Comparison of ENCODE assay signal across 8 cellular contexts in the genomic region with DNA sequence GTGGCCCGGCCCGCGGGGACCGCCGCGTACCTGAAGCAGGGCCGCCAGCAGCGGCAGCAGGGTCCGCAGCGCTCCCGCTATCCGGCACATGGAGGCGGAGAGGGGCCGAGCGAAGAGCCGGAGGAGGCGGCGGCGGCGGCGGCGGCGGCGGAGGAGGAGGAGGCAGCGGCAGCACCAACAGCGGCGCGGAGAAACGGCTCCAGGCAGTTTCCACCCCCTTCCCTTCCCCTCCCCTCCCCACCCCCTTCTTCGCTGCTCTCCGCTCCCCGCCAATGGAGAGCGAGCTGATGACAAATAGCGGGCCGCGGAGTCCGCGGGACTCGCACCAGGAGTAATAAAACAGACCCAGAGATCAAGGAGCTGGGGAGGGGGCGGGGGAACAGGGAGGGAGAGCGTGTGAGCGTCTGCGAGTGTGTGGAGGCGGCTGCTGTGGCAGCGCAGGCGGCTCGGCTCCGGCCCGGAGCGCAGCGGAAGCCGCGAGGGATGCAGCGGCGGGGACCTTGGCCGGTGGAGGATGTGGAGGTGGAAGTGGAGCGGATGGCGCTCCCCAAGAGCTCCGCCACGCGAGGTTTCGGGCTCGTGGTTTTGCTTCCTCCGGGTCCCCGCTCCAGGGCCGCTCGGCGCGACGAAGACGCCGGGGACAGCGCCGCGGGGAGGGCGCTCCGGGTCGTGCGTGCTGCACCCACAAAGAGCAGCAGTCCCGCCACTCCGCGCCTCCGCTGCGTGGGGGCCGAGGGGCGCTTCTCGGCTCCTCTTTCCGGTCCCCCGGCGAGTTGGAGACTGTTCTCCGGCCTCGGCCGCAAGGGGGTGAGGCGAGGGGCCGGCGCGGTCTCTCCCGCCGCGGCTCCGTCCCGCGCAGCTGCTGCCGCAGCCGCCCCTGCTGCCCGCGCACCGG. TPM values are rescaled to one million over a fixed set of nuclear protein-coding genes. Genes with fewer than 3 reads are reported as not detected.
A peak's percentile ranks its signal among the peaks of the same experiment; 100 is the strongest.
DNase-seq lines count a peak whose midpoint lies in the region; ATAC-seq and TF ChIP-seq lines count a peak whose summit lies in the region.

Gene CDH2, minus strand, starts transcription at position 198 of the 895 bp plus-strand sequence. Its CDS starts 108 bp downstream, at position 90.

- peak; percentile 49 for DNase-seq in activated naive CD4-positive, alpha-beta T cell treated with anti-CD3 and anti-CD28 coated beads, Interleukin-2, amount 10 ng/mL, durations not matched to agents 7 days and 5 days
- no peak for DNase-seq in activated naive CD4-positive, alpha-beta T cell treated with Interleukin-2 at 50 U/mL for 16 hours
- DNase-seq in NCI-H146 treated with DMSO at 0.1 percent for 48 hours (lab: John Stamatoyannopoulos, UW; ENCODE audit: unreplicated experiment) (peak; percentile 59), WTC11 (ENCODE audit: low spot score) (peak; percentile 75), fibroblast of gingiva (ENCODE audit: low read depth) (peak; percentile 85), upper lobe of right lung (peak; percentile 66)

- H3K9me3 ChIP-seq in muscle layer of colon (ENCODE audit: low read length) (no peaks in the 10 kb centered on the region), upper lobe of right lung (no peaks in the 10 kb centered on the region)

- CTCF ChIA-PET in activated naive CD4-positive, alpha-beta T cell treated with anti-CD3 and anti-CD28 coated beads, Interleukin-2, amount 10 ng/mL, durations not matched to agents 7 days and 5 days (lab: Charles Lee): no interaction called here
- CTCF ChIA-PET in WTC11 (lab: Charles Lee): interaction anchor here (0.5 to 1.2 kb wide), 6 partner anchors 10 to 864 kb away, joined by 3 to 5 read pairs (median 4); no protein-coding TSS in a partner anchor

- H3K27me3 Mint-ChIP-seq in activated naive CD4-positive, alpha-beta T cell treated with anti-CD3 and anti-CD28 coated beads, Interleukin-2, amount 10 ng/mL, durations not matched to agents 7 days and 5 days: peaks cover 51% of the 10 kb centered on the region
- peaks cover 42% of the 10 kb centered on the region for H3K27me3 Mint-ChIP-seq in WTC11 (ENCODE audit: low read depth)

- peak within 1 kb of the TSS; percentile 26 to 45 for H3K4me3 ChIP-seq in muscle layer of colon (ENCODE audit: low read depth in 1 of 2, low read length in 2 of 2)
- peak within 1 kb of the TSS; percentile 47 for H3K4me3 ChIP-seq in upper lobe of right lung

- POLR2A ChIA-PET in WTC11 (lab: Charles Lee): interaction anchor here (0.6 to 0.7 kb wide), 2 partner anchors 64 to 226 kb away, joined by 3 read pairs; no protein-coding TSS in a partner anchor

- H3K4me3 Mint-ChIP-seq in activated naive CD4-positive, alpha-beta T cell treated with anti-CD3 and anti-CD28 coated beads, Interleukin-2, amount 10 ng/mL, durations not matched to agents 7 days and 5 days: peak within 1 kb of the TSS; percentile 50
- H3K4me3 Mint-ChIP-seq in WTC11: peak within 1 kb of the TSS; percentile 92

- H3K27ac Mint-ChIP-seq in activated naive CD4-positive, alpha-beta T cell treated with anti-CD3 and anti-CD28 coated beads, Interleukin-2, amount 10 ng/mL, durations not matched to agents 7 days and 5 days: no peak within 1 kb of the TSS
- H3K27ac Mint-ChIP-seq in WTC11: no peak within 1 kb of the TSS

- H3K9ac ChIP-seq in muscle layer of colon (ENCODE audit: low read length): no peak within 1 kb of the TSS

- no peak for TF ChIP-seq CTCF in WTC11 (IDR thresholded peaks at IDR 0.05)
- no peak for TF ChIP-seq CTCF in upper lobe of right lung (IDR thresholded peaks at IDR 0.05)

- peaks cover 8% of the 10 kb centered on the region for H3K4me1 ChIP-seq in muscle layer of colon (ENCODE audit: insufficient read depth, low read length)
- H3K4me1 ChIP-seq in upper lobe of right lung: no peaks in the 10 kb centered on the region

- H3K27me3 ChIP-seq in muscle layer of colon (ENCODE audit: control insufficient read depth in 1 of 2, insufficient read depth in 2 of 2, low read length in 2 of 2): peaks cover 28 to 38% of the 10 kb centered on the region in 2 donors
- H3K27me3 ChIP-seq in upper lobe of right lung: peaks cover 53% of the 10 kb centered on the region

- H3K36me3 ChIP-seq in muscle layer of colon (ENCODE audit: insufficient read depth, low read length): no peaks in the 10 kb centered on the region
- H3K36me3 ChIP-seq in upper lobe of right lung: no peaks in the 10 kb centered on the region

- ATAC-seq in WTC11: peak; percentile 42
- peak; percentile 43 for ATAC-seq in upper lobe of right lung
- no peak for ATAC-seq in HG03095 (IDR thresholded peaks at IDR 0.05; ENCODE audit: unreplicated experiment)

- H3K27ac ChIP-seq in muscle layer of colon (ENCODE audit: low read depth, low read length): no peak within 1 kb of the TSS
- no peak within 1 kb of the TSS for H3K27ac ChIP-seq in upper lobe of right lung

- intact Hi-C loops in upper lobe of right lung (cut with DNase I): no loop called here

- peaks cover 12% of the 10 kb centered on the region for H3K4me1 Mint-ChIP-seq in activated naive CD4-positive, alpha-beta T cell treated with anti-CD3 and anti-CD28 coated beads, Interleukin-2, amount 10 ng/mL, durations not matched to agents 7 days and 5 days
- peaks cover 47% of the 10 kb centered on the region for H3K4me1 Mint-ChIP-seq in WTC11

- no peaks in the 10 kb centered on the region for H3K9me3 Mint-ChIP-seq in activated naive CD4-positive, alpha-beta T cell treated with anti-CD3 and anti-CD28 coated beads, Interleukin-2, amount 10 ng/mL, durations not matched to agents 7 days and 5 days
- H3K9me3 Mint-ChIP-seq in WTC11: no peaks in the 10 kb centered on the region

- peaks cover 10% of the 10 kb centered on the region for H3K36me3 Mint-ChIP-seq in activated naive CD4-positive, alpha-beta T cell treated with anti-CD3 and anti-CD28 coated beads, Interleukin-2, amount 10 ng/mL, durations not matched to agents 7 days and 5 days
- H3K36me3 Mint-ChIP-seq in WTC11: no peaks in the 10 kb centered on the region

TF ChIP-seq in WTC11, 78 proteins besides CTCF, POLR2A, EP300 and RAD21 (continues in another document):
- TF ChIP-seq ETV6 (CRISPR knock-in tag; IDR thresholded peaks at IDR 0.05) (0 out of 2 replicates have a peak, but pooled peaks have one; percentile 48), E2F1 (CRISPR knock-in tag; IDR thresholded peaks at IDR 0.05) (no peak), IRF1 (CRISPR knock-in tag; IDR thresholded peaks at IDR 0.05) (no peak)
- TF ChIP-seq, protein P1, sequence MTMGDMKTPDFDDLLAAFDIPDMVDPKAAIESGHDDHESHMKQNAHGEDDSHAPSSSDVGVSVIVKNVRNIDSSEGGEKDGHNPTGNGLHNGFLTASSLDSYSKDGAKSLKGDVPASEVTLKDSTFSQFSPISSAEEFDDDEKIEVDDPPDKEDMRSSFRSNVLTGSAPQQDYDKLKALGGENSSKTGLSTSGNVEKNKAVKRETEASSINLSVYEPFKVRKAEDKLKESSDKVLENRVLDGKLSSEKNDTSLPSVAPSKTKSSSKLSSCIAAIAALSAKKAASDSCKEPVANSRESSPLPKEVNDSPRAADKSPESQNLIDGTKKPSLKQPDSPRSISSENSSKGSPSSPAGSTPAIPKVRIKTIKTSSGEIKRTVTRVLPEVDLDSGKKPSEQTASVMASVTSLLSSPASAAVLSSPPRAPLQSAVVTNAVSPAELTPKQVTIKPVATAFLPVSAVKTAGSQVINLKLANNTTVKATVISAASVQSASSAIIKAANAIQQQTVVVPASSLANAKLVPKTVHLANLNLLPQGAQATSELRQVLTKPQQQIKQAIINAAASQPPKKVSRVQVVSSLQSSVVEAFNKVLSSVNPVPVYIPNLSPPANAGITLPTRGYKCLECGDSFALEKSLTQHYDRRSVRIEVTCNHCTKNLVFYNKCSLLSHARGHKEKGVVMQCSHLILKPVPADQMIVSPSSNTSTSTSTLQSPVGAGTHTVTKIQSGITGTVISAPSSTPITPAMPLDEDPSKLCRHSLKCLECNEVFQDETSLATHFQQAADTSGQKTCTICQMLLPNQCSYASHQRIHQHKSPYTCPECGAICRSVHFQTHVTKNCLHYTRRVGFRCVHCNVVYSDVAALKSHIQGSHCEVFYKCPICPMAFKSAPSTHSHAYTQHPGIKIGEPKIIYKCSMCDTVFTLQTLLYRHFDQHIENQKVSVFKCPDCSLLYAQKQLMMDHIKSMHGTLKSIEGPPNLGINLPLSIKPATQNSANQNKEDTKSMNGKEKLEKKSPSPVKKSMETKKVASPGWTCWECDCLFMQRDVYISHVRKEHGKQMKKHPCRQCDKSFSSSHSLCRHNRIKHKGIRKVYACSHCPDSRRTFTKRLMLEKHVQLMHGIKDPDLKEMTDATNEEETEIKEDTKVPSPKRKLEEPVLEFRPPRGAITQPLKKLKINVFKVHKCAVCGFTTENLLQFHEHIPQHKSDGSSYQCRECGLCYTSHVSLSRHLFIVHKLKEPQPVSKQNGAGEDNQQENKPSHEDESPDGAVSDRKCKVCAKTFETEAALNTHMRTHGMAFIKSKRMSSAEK (CRISPR knock-in tag; IDR thresholded peaks at IDR 0.05; ENCODE audit: borderline replicate concordance): no peak

RNA-seq across cellular contexts. Expression of gene CDH2, which starts in this region (rescaled TPM):
- 15.9 to 17.3 TPM (median 16.9 TPM) in 3 replicates for total RNA-seq in WTC11 (2021)
- total RNA-seq in upper lobe of right lung: 1.8 TPM
